In the genomic region with DNA sequence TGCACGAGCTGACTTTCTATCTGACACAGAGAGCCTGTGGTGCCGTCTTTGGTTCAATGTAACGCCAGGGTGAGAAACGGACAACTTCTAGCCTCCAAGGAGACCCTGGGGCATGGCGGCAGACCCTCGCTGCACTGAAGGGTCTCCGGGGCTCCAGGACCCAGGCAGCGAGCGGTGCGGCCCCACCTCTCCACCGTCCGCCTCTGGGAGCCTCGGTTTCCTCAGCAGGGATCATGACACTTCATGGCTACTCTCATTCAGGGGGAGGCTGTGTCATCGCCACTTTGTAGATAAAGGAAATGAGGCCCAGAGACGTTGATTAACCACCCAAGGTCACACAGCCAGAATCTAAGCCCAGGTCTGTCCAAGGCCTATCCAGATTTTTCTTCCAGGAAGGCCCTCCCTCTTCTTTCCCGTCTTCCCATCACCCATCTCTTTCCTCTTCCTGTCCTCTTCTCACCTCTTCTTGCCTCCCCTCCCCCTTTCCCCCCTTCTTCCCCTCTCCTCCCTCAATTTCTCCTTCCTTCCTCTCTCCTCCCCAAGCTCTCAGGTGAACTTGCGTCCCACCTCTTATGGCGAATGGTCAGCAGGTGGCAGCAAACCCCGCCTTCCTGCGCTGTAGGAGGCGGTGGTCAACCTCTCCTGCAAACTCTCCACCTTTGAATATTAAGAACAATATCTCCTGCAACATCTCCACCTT, we compare ENCODE assay signal across 9 cellular contexts.
DNase-seq lines count a peak whose midpoint lies in the region; ATAC-seq and TF ChIP-seq lines count a peak whose summit lies in the region.
"Had no signal": no experiment of that assay in that cellular context is flagged by ENCODE, and none has a peak within 500 bp of the region (broad histone marks: within the 10 kb centered on the region; RNA-seq: fewer than 3 reads in every experiment).

No MANE protein-coding gene starts in this region.

- H3K4me3 ChIP-seq in coronary artery = no peak overlapping the region

- ATAC-seq in left colon (peak; percentile 62), GM19455 (IDR thresholded peaks at IDR 0.05; ENCODE audit: unreplicated experiment) (no peak)
- ATAC-seq: left cardiac atrium had no signal

- TF ChIP-seq CTCF in C4-2B (conservative IDR thresholded peaks at IDR 0.05) (peak; percentile 76), GM10248 (IDR thresholded peaks at IDR 0.05; ENCODE audit: control extremely low read depth, extremely low read depth, low read depth, missing control alignments) (peak; percentile 7), coronary artery (IDR thresholded peaks at IDR 0.05) (no peak)

- in situ Hi-C loops in SK-MEL-5 (cut with HindIII; ENCODE audit: low pct_unique_long_range_greater_than_20kb, low sequenced_read_pairs) = no loop called here

- DNase-seq in GM10248 (ENCODE audit: extremely low spot score) = no peak
- DNase-seq in SK-MEL-5 (ENCODE audit: low read depth, low spot score) = peak; percentile 20
- DNase-seq in left colon = peak in 1 of 2 donors; percentile 39
- DNase-seq in NCI-H1694 treated with DMSO at 0.1 percent for 48 hours (lab: John Stamatoyannopoulos, UW) = no peak
- no peak for DNase-seq in coronary artery (ENCODE audit: low spot score)
- DNase-seq in activated naive CD4-positive, alpha-beta T cell treated with anti-CD3 and anti-CD28 coated beads, Interleukin-2, amount 50 U/mL, for 16 hours = no peak
- DNase-seq: left cardiac atrium had no signal

- intact Hi-C loops in left colon (cut with DNase I, micrococcal nuclease) = no loop called here

- H3K27ac ChIP-seq in C4-2B = no peak overlapping the region
- H3K27ac ChIP-seq in coronary artery = no peak overlapping the region

- CTCF ChIA-PET in GM10248 (lab: Yijun Ruan, JAX) = no interaction called here

- POLR2A ChIA-PET in GM10248 (lab: Yijun Ruan, JAX) = no interaction called here
